11 cellular contexts compared by ENCODE assay signal in the genomic region with DNA sequence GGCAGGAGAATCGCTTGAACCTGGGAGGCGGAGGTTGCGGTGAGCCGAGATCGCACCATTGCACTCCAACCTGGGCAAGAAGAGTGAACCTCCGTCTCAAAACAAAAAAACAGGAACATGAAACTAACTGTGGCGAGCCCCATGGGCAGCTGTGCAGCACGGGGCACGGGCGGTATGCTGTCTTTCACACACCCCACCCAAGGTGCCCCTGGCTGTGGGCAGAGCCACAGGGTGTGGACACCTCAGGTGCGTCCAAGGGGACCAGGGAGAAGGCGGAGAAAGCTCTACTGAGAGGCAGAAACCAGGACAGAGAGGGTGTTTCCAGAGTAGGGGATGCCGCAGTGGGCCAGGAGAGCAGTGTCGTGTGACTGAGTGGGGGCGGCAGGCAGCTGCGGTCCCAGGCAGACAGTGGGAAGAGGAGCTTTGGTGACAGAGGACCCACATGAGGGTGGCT. TPM values are rescaled to one million over a fixed set of nuclear protein-coding genes. Genes with fewer than 3 reads are reported as not detected.
A peak's percentile ranks its signal among the peaks of the same experiment; 100 is the strongest.
DNase-seq lines count a peak whose midpoint lies in the region; ATAC-seq and TF ChIP-seq lines count a peak whose summit lies in the region.
"Had no signal": no experiment of that assay in that cellular context is flagged by ENCODE, and none has a peak within 500 bp of the region (broad histone marks: within the 10 kb centered on the region; RNA-seq: fewer than 3 reads in every experiment).

No MANE protein-coding gene starts in this region.

- peaks cover 71% of the 10 kb centered on the region for H3K36me3 Mint-ChIP-seq in endodermal cell (ENCODE audit: low read depth)
- H3K36me3 Mint-ChIP-seq in type B pancreatic cell = peaks cover 39% of the 10 kb centered on the region

- no peak overlapping the region for H3K27ac Mint-ChIP-seq in endodermal cell
- no peak overlapping the region for H3K27ac Mint-ChIP-seq in type B pancreatic cell

- no peak overlapping the region for H3K4me3 Mint-ChIP-seq in endodermal cell
- no peak overlapping the region for H3K4me3 Mint-ChIP-seq in type B pancreatic cell

- no peaks in the 10 kb centered on the region for H3K4me1 Mint-ChIP-seq in endodermal cell
- no peaks in the 10 kb centered on the region for H3K4me1 Mint-ChIP-seq in type B pancreatic cell (ENCODE audit: unreplicated experiment)

- no peaks in the 10 kb centered on the region for H3K27me3 ChIP-seq in endodermal cell (ENCODE audit: control insufficient read depth, insufficient read depth, low read length, poor library complexity, severe bottlenecking)

- H3K9me3 Mint-ChIP-seq in endodermal cell (peaks cover 31% of the 10 kb centered on the region), type B pancreatic cell (no peaks in the 10 kb centered on the region)

- H3K36me3 ChIP-seq in endodermal cell (ENCODE audit: control insufficient read depth, insufficient read depth, low read length) = peaks cover 35% of the 10 kb centered on the region

- H3K9ac ChIP-seq in endodermal cell (ENCODE audit: extremely low read depth, low read length, poor library complexity, severe bottlenecking) = no peak overlapping the region

- H3K9me3 ChIP-seq in endodermal cell (ENCODE audit: control insufficient read depth, low read length) = no peaks in the 10 kb centered on the region

- WGBS in endodermal cell (ENCODE audit: insufficient coverage in 1 of 2, insufficient read length in 1 of 2), 2 experiments = 92 to 95% methylated on average over 11 to 16 of the region's 16 CpGs

- in situ Hi-C loops in GM13976 (cut with MboI; ENCODE audit: low sequenced_read_pairs, unreplicated experiment) = no loop called here

- TF ChIP-seq CTCF in GM13976 (IDR thresholded peaks at IDR 0.05; ENCODE audit: borderline replicate concordance, control extremely low read depth, extremely low read depth, insufficient read depth, missing control alignments) (no peak), GM20000 (IDR thresholded peaks at IDR 0.05; ENCODE audit: extremely low read depth, missing control alignments) (no peak), endodermal cell (conservative IDR thresholded peaks at IDR 0.05) (no peak), type B pancreatic cell (conservative IDR thresholded peaks at IDR 0.05) (no peak)

- peak; percentile 68 for ATAC-seq in HG03342 (IDR thresholded peaks at IDR 0.05; ENCODE audit: unreplicated experiment)
- ATAC-seq in left ventricle myocardium superior = peak; percentile 27

- no peak overlapping the region for H3K27ac ChIP-seq in endodermal cell (ENCODE audit: low read depth, low read length)

- no peaks in the 10 kb centered on the region for H3K4me1 ChIP-seq in endodermal cell (ENCODE audit: control insufficient read depth, insufficient read depth, low read length)

- intact Hi-C loops in left ventricle myocardium superior (cut with micrococcal nuclease) = no loop called here

- no peak overlapping the region for H3K4me3 ChIP-seq in endodermal cell (ENCODE audit: low read length)
- H3K4me3 ChIP-seq: skin epidermis had no signal

- DNase-seq in GM13976 (ENCODE audit: low spot score) (peak; percentile 71), GM20000 (ENCODE audit: low spot score) (peak; percentile 41), left ventricle myocardium superior (no peak), dedifferentiated amniotic fluid mesenchymal stem cell (ENCODE audit: extremely low spot score) (no peak), endodermal cell (no peak), type B pancreatic cell (ENCODE audit: extremely low spot score, unreplicated experiment) (no peak), DMS 273 (lab: John Stamatoyannopoulos, UW; ENCODE audit: unreplicated experiment) (no peak)
- DNase-seq: activated naive CD4-positive, alpha-beta T cell treated with Interleukin-2 at 50 U/mL for 16 hours; NCI-H748 treated with DMSO at 0.1 percent for 48 hours had no signal

- no peaks in the 10 kb centered on the region for H3K27me3 Mint-ChIP-seq in endodermal cell (ENCODE audit: insufficient read depth)
- no peaks in the 10 kb centered on the region for H3K27me3 Mint-ChIP-seq in type B pancreatic cell

RNA-seq across cellular contexts. Expression of gene CARS2, which starts 29.8 kb away (rescaled TPM):
- total RNA-seq in left ventricle myocardium superior (54.5 TPM), endodermal cell (10 to 100 TPM; 53.0 to 53.2 TPM), type B pancreatic cell (ENCODE audit: low replicate concordance) (62.0 and 73.4 TPM in 2 replicates)
- 29.5 TPM for polyA plus RNA-seq in endodermal cell (2013, experiment 1 of 2)
- 28.6 TPM for polyA plus RNA-seq in endodermal cell (2013, experiment 2 of 2)

RNA-seq across cellular contexts. Expression of gene ING1, which starts 37.4 kb away (rescaled TPM):
- total RNA-seq in left ventricle myocardium superior (7.7 TPM), endodermal cell (10 to 100 TPM; 23.2 to 23.6 TPM), type B pancreatic cell (ENCODE audit: low replicate concordance) (17.8 and 18.0 TPM in 2 replicates)
- 23.8 TPM for polyA plus RNA-seq in endodermal cell (2013, experiment 1 of 2)
- 25.8 TPM for polyA plus RNA-seq in endodermal cell (2013, experiment 2 of 2)

Comparison
In these comparisons a context has a peak if more than half of its experiments do, and no peak if none do; other contexts are left out.
1. DNase-seq: peak in GM13976 (single experiment) and GM20000 (single experiment); none in left ventricle myocardium superior (single experiment), dedifferentiated amniotic fluid mesenchymal stem cell (single experiment), endodermal cell (single experiment), type B pancreatic cell (single experiment) and DMS 273 (single experiment).